Comparison of ENCODE assay signal across 21 cellular contexts in the genomic region with DNA sequence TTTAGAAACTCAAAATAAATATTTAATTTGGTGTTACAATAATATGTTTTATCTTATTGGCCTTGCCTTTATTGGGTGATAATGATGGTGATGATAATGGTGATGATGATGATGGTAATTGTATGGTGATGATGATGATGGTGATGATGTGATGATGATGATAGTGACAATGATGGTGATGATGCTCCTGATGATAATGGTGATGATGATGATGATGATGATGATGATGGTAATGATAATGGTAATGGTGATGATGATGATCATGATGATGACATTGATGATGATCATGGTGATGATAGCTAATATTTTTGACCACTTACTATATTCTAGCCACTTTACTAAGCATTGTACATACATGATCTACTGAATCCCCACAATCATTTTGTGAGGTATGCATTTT.
DNase-seq lines count a peak whose midpoint lies in the region; ATAC-seq, FAIRE-seq and TF ChIP-seq lines count a peak whose summit lies in the region.
"Had no signal": no experiment of that assay in that cellular context is flagged by ENCODE, and none has a peak within 500 bp of the region (broad histone marks: within the 10 kb centered on the region; RNA-seq: fewer than 3 reads in every experiment).

No MANE protein-coding gene starts in this region.

- intact Hi-C loops in HepG2 (cut with micrococcal nuclease; ENCODE audit: unreplicated experiment) (no loop called here), right lobe of liver (cut with DNase I) (no loop called here), GM12878 (cut with micrococcal nuclease; ENCODE audit: unreplicated experiment) (no loop called here)

- CTCF ChIA-PET in HepG2 (lab: Yijun Ruan, JAX; ENCODE audit: low intra/inter-chr PET ratio, low total read pairs) (no interaction called here), GM12878 (lab: Yijun Ruan, JAX) (no interaction called here)

- RAD21 ChIA-PET in GM12878 (lab: Charles Lee; ENCODE audit: unreplicated experiment): no interaction called here

- FAIRE-seq in HepG2 (lab: Jason Lieb, UNC) (no peak), GM12878 (lab: Jason Lieb, UNC) (peak; percentile 44), urothelium cell line (lab: Jason Lieb, UNC) (peak; percentile 83)
- FAIRE-seq: A549, D721Med, G401.6, GM12892, GM18507 had no signal

- no peak overlapping the region for H3K27ac ChIP-seq in HepG2 (ENCODE audit: extremely low read length, insufficient read depth, low read length)
- no peak overlapping the region for H3K27ac ChIP-seq in right lobe of liver
- no peak overlapping the region for H3K27ac ChIP-seq in GM12878 (ENCODE audit: control insufficient read depth, insufficient read depth)
- H3K27ac ChIP-seq: 22Rv1; A549; BLaER1 treated with 17β-estradiol and CSF1 and Interleukin-3, amounts not matched to agents 10 nM and 100 nM; C4-2B had no signal

- TF ChIP-seq RAD21 in HepG2 (CRISPR knock-in tag; IDR thresholded peaks at IDR 0.05) (no peak), GM12878 (IDR thresholded peaks at IDR 0.05; ENCODE audit: insufficient read depth, low read depth, low read length) (no peak)

- H2AFZ ChIP-seq in HepG2 (ENCODE audit: low read length) (no peak overlapping the region), GM12878 (ENCODE audit: control insufficient read depth, low read depth, low read length) (no peak overlapping the region)

- BruUV-seq in HepG2 (replicated peaks; lab: Mats Ljungman, UMichigan) (no TSS peak), GM12878 (replicated peaks; lab: Mats Ljungman, UMichigan) (no TSS peak)

- SMC1A ChIA-PET in GM12878 (lab: Charles Lee; ENCODE audit: uncharacterized antibody, unreplicated experiment): no interaction called here

- H4K20me1 ChIP-seq in HepG2 (ENCODE audit: insufficient read depth, low read length) (no peaks in the 10 kb centered on the region), GM12878 (ENCODE audit: control insufficient read depth, insufficient read depth) (no peaks in the 10 kb centered on the region)
- H4K20me1 ChIP-seq: BLaER1 treated with 17β-estradiol and CSF1 and Interleukin-3, amounts not matched to agents 10 nM and 100 nM had no signal

- no peak overlapping the region for H3K9ac ChIP-seq in HepG2 (ENCODE audit: insufficient read depth, low read depth, low read length)
- H3K9ac ChIP-seq in GM12878 (ENCODE audit: control insufficient read depth, insufficient read depth, low read length): no peak overlapping the region
- H3K9ac ChIP-seq: BLaER1 treated with 17β-estradiol and CSF1 and Interleukin-3, amounts not matched to agents 10 nM and 100 nM had no signal

- H3K4me2 ChIP-seq in HepG2 (ENCODE audit: low read depth, low read length) (no peak overlapping the region), GM12878 (ENCODE audit: control insufficient read depth, insufficient read depth) (no peak overlapping the region)
- H3K4me2 ChIP-seq: A549; BLaER1 treated with 17β-estradiol and CSF1 and Interleukin-3, amounts not matched to agents 10 nM and 100 nM had no signal

- H3K4me1 ChIP-seq in HepG2 (ENCODE audit: insufficient read depth, low read length) (no peaks in the 10 kb centered on the region), right lobe of liver (no peaks in the 10 kb centered on the region), GM12878 (ENCODE audit: control insufficient read depth, insufficient read depth, low read length) (no peaks in the 10 kb centered on the region)
- H3K4me1 ChIP-seq: A549, Caco-2 had no signal

- no peaks in the 10 kb centered on the region for H3K36me3 ChIP-seq in HepG2 (replicated peaks in 1 of 2; ENCODE audit: control insufficient read depth in 1 of 2, insufficient read depth in 2 of 2, low read length in 2 of 2)
- H3K36me3 ChIP-seq in right lobe of liver: no peaks in the 10 kb centered on the region
- no peaks in the 10 kb centered on the region for H3K36me3 ChIP-seq in GM12878 (ENCODE audit: control insufficient read depth in 2 of 2, insufficient read depth in 2 of 2, low read length in 1 of 2)
- H3K36me3 ChIP-seq: BLaER1 treated with 17β-estradiol and CSF1 and Interleukin-3, amounts not matched to agents 10 nM and 100 nM had no signal

- no peak for DNase-seq in HepG2 (ENCODE audit: low spot score)
- DNase-seq in right lobe of liver: no peak
- no peak for DNase-seq in GM12878 (ENCODE audit: low read depth, low spot score)
- DNase-seq in urothelium cell line (ENCODE audit: low spot score): no peak
- DNase-seq in occipital lobe (lab: John Stamatoyannopoulos, UW): no peak
- no peak for DNase-seq in NCI-H2227 (lab: John Stamatoyannopoulos, UW; ENCODE audit: unreplicated experiment)
- DNase-seq: AML-193; Caco-2; Calu3; CD4-positive, alpha-beta T cell; CD8-positive, alpha-beta T cell; DMS79 treated with DMSO at 0.1 percent for 48 hours; GF-D8 had no signal

- in situ Hi-C loops in HepG2 (cut with HindIII; ENCODE audit: extremely low pct_ligation_motif_present, low pct_unique_long_range_greater_than_20kb): no loop called here
- in situ Hi-C loops in GM12878 (cut with MboI): no loop called here

- H3K4me3 ChIP-seq in HepG2 (replicated peaks in 1 of 3; ENCODE audit: insufficient read depth in 1 of 3, low read depth in 2 of 3, low read length in 3 of 3) (no peak overlapping the region), right lobe of liver (no peak overlapping the region), GM12878 (no peak overlapping the region)
- H3K4me3 ChIP-seq: A549; BLaER1 treated with 17β-estradiol and CSF1 and Interleukin-3, amounts not matched to agents 10 nM and 100 nM had no signal

- TF ChIP-seq CTCF in HepG2 (CRISPR knock-in tag; IDR thresholded peaks at IDR 0.05) (no peak), right lobe of liver (IDR thresholded peaks at IDR 0.05) (no peak), GM12878 (IDR thresholded peaks at IDR 0.05 in 2 of 3, conservative IDR thresholded peaks at IDR 0.05 in 1 of 3; ENCODE audit: control insufficient read depth in 2 of 3, extremely low read depth in 1 of 3, insufficient read depth in 1 of 3, low read depth in 3 of 3, low read length in 3 of 3) (no peak)

- H3K27me3 ChIP-seq in HepG2 (ENCODE audit: control insufficient read depth in 1 of 2, insufficient read depth in 2 of 2, low read length in 2 of 2): no peaks in the 10 kb centered on the region
- no peaks in the 10 kb centered on the region for H3K27me3 ChIP-seq in right lobe of liver
- H3K27me3 ChIP-seq in GM12878 (replicated peaks in 1 of 2; ENCODE audit: control insufficient read depth in 2 of 2, insufficient read depth in 2 of 2, low read length in 1 of 2): no peaks in the 10 kb centered on the region
- H3K27me3 ChIP-seq: BLaER1 treated with 17β-estradiol and CSF1 and Interleukin-3, amounts not matched to agents 10 nM and 100 nM had no signal

- H3K79me2 ChIP-seq in HepG2 (ENCODE audit: insufficient read depth, low read length) (no peaks in the 10 kb centered on the region), GM12878 (ENCODE audit: control insufficient read depth, insufficient read depth, low read length) (no peaks in the 10 kb centered on the region)

- no peak for ATAC-seq in HepG2
- no peak for ATAC-seq in right lobe of liver
- ATAC-seq in GM12878: no peak
- ATAC-seq: A549; CD8-positive, alpha-beta T cell had no signal

- TF ChIP-seq EP300 in HepG2 (IDR thresholded peaks at IDR 0.05; ENCODE audit: low read depth in 2 of 2, low read length in 2 of 2) (no peak), HepG2 (CRISPR knock-in tag; IDR thresholded peaks at IDR 0.05; ENCODE audit: borderline replicate concordance) (no peak), GM12878 (IDR thresholded peaks at IDR 0.05; ENCODE audit: borderline replicate concordance in 1 of 2, control insufficient read depth in 1 of 2, low read depth in 2 of 2, low read length in 2 of 2) (no peak)

- peaks cover 80% of the 10 kb centered on the region for H3K9me3 ChIP-seq in HepG2 (ENCODE audit: low read length)
- no peaks in the 10 kb centered on the region for H3K9me3 ChIP-seq in right lobe of liver
- no peaks in the 10 kb centered on the region for H3K9me3 ChIP-seq in GM12878 (replicated peaks; ENCODE audit: control insufficient read depth, insufficient read depth, low read length)
- H3K9me3 ChIP-seq: A549, Caco-2 had no signal

- no peak for TF ChIP-seq POLR2A in HepG2 (IDR thresholded peaks at IDR 0.05; ENCODE audit: insufficient read depth in 1 of 2, low read depth in 2 of 2, low read length in 2 of 2)
- TF ChIP-seq POLR2A in right lobe of liver (IDR thresholded peaks at IDR 0.05): no peak
- no peak for TF ChIP-seq POLR2A in GM12878 (IDR thresholded peaks at IDR 0.05; ENCODE audit: low read depth, low read length)

- POLR2A ChIA-PET in HepG2 (lab: Yijun Ruan, JAX): no interaction called here
- POLR2A ChIA-PET in GM12878 (lab: Charles Lee): no interaction called here

TF ChIP-seq in HepG2, 621 proteins besides CTCF, POLR2A, EP300 and RAD21 (continues in another document):
- TF ChIP-seq, protein P1, sequence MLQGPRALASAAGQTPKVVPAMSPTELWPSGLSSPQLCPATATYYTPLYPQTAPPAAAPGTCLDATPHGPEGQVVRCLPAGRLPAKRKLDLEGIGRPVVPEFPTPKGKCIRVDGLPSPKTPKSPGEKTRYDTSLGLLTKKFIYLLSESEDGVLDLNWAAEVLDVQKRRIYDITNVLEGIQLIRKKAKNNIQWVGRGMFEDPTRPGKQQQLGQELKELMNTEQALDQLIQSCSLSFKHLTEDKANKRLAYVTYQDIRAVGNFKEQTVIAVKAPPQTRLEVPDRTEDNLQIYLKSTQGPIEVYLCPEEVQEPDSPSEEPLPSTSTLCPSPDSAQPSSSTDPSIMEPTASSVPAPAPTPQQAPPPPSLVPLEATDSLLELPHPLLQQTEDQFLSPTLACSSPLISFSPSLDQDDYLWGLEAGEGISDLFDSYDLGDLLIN (CRISPR knock-in tag; IDR thresholded peaks at IDR 0.05; ENCODE audit: borderline replicate concordance): no peak
- peak; percentile 98 for TF ChIP-seq CREB1 (IDR thresholded peaks at IDR 0.05)
- TF ChIP-seq CREB1 (CRISPR knock-in tag; IDR thresholded peaks at IDR 0.05): no peak
- TF ChIP-seq KLF12 (CRISPR knock-in tag; IDR thresholded peaks at IDR 0.05; ENCODE audit: borderline replicate concordance): no peak

TF ChIP-seq in GM12878, 131 proteins besides CTCF, POLR2A, EP300 and RAD21:
- no peak for TF ChIP-seq CHD2 (IDR thresholded peaks at IDR 0.05; ENCODE audit: borderline replicate concordance, low read depth, low read length)
- no peak for TF ChIP-seq ETV6 (conservative IDR thresholded peaks at IDR 0.05 in 1 of 2, IDR thresholded peaks at IDR 0.05 in 1 of 2; ENCODE audit: borderline replicate concordance in 1 of 2, low read depth in 1 of 2)
- TF ChIP-seq ASH2L (IDR thresholded peaks at IDR 0.05; ENCODE audit: borderline replicate concordance, low read depth): no peak
- TF ChIP-seq CREB1 (IDR thresholded peaks at IDR 0.05; ENCODE audit: low read depth): no peak
